1 cellular context compared by ENCODE assay signal in the genomic region with DNA sequence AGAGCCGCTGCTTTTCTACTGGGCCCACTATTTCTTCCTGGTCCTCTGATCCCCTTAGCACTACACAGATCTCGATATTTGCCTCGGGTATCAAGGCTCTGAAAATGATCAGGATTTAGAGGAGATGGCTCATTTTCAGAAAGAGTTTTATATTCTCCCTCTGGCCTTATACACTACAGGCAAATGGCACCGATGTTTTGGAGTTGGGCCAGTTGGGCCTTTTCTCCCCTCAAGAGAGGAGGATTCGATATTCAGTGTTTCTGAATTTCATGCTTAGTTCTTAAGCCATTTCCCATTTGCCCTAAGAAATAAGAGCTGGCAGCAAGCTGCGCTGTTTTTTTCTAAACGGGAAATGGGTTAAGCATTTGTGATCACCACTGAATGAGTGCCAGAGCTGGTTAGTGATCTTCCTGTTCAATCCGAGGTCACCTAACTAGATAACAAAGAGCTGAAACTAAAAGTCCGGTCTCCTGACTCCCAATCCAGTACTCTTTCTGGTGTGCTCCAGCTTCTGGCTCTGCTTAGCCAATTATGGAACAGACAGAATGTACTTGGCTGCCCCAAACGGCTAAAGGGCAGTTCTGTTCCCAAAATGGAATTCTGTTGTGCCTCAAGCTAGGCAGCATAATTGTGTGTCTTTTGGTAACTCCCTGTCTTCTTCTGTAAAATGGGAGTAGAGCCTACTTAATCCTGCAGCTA.
TF ChIP-seq lines count a peak whose summit lies in the region.

No MANE protein-coding gene starts in this region.

TF ChIP-seq in HepG2, 621 proteins besides CTCF, POLR2A, EP300 and RAD21 (continued from another document):
- TF ChIP-seq, protein P1, sequence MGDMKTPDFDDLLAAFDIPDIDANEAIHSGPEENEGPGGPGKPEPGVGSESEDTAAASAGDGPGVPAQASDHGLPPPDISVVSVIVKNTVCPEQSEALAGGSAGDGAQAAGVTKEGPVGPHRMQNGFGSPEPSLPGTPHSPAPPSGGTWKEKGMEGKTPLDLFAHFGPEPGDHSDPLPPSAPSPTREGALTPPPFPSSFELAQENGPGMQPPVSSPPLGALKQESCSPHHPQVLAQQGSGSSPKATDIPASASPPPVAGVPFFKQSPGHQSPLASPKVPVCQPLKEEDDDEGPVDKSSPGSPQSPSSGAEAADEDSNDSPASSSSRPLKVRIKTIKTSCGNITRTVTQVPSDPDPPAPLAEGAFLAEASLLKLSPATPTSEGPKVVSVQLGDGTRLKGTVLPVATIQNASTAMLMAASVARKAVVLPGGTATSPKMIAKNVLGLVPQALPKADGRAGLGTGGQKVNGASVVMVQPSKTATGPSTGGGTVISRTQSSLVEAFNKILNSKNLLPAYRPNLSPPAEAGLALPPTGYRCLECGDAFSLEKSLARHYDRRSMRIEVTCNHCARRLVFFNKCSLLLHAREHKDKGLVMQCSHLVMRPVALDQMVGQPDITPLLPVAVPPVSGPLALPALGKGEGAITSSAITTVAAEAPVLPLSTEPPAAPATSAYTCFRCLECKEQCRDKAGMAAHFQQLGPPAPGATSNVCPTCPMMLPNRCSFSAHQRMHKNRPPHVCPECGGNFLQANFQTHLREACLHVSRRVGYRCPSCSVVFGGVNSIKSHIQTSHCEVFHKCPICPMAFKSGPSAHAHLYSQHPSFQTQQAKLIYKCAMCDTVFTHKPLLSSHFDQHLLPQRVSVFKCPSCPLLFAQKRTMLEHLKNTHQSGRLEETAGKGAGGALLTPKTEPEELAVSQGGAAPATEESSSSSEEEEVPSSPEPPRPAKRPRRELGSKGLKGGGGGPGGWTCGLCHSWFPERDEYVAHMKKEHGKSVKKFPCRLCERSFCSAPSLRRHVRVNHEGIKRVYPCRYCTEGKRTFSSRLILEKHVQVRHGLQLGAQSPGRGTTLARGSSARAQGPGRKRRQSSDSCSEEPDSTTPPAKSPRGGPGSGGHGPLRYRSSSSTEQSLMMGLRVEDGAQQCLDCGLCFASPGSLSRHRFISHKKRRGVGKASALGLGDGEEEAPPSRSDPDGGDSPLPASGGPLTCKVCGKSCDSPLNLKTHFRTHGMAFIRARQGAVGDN (CRISPR knock-in tag; IDR thresholded peaks at IDR 0.05): no peak
- TF ChIP-seq ZNF609 (CRISPR knock-in tag; IDR thresholded peaks at IDR 0.05; ENCODE audit: borderline replicate concordance) (no peak), ZNF766 (CRISPR knock-in tag; IDR thresholded peaks at IDR 0.05; ENCODE audit: borderline replicate concordance) (no peak), KLF12 (CRISPR knock-in tag; IDR thresholded peaks at IDR 0.05; ENCODE audit: borderline replicate concordance) (0 out of 2 replicates have a peak, but pooled peaks have one; percentile 37), ZSCAN20 (CRISPR knock-in tag; IDR thresholded peaks at IDR 0.05; ENCODE audit: borderline replicate concordance) (no peak), TMF1 (CRISPR knock-in tag; IDR thresholded peaks at IDR 0.05; ENCODE audit: low read depth) (no peak), HNRNPL (IDR thresholded peaks at IDR 0.05; ENCODE audit: low read depth, low read length) (no peak), IRX3 (CRISPR knock-in tag; IDR thresholded peaks at IDR 0.05; ENCODE audit: borderline replicate concordance, low read depth) (no peak), CREB1 (IDR thresholded peaks at IDR 0.05) (no peak), CREB1 (CRISPR knock-in tag; IDR thresholded peaks at IDR 0.05) (no peak), IKZF4 (CRISPR knock-in tag; IDR thresholded peaks at IDR 0.05; ENCODE audit: borderline replicate concordance, low read depth, not compliant biosample characterization) (no peak)
